ENCODE assay signal across 11 cellular contexts in the genomic region with DNA sequence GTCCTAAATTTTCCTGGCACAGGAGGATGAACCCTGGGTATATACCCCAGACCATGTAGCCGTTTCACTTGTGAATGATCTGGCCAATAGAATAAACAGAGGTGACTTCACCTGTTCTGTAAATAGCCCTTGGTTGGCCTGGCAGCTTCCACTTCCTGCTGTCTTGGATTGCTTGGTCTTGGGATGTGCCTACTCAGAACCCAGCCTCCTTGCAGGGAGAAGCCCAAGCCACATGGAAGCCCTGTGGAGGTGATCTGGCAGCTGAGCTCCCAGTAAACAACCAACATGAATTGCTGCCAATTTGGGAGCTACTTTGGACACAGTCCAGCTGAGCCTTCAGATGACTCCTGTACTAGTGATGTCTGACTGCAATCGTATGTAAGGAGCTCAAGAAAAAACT. TPM values are rescaled to one million over a fixed set of nuclear protein-coding genes. Genes with fewer than 3 reads are reported as not detected.
DNase-seq lines count a peak whose midpoint lies in the region; ATAC-seq and TF ChIP-seq lines count a peak whose summit lies in the region.
"Had no signal": no experiment of that assay in that cellular context is flagged by ENCODE, and none has a peak within 500 bp of the region (broad histone marks: within the 10 kb centered on the region; RNA-seq: fewer than 3 reads in every experiment).

No MANE protein-coding gene starts in this region.

- no peaks in the 10 kb centered on the region for H3K36me3 Mint-ChIP-seq in activated CD8-positive, alpha-beta T cell treated with anti-CD3 and anti-CD28 coated beads for 36 hours (ENCODE audit: low read depth)

- peaks cover 3% of the 10 kb centered on the region for H3K4me1 Mint-ChIP-seq in activated CD8-positive, alpha-beta T cell treated with anti-CD3 and anti-CD28 coated beads for 36 hours (ENCODE audit: low read depth)

- ATAC-seq in GM19397 (IDR thresholded peaks at IDR 0.05; ENCODE audit: unreplicated experiment), result no peak
- ATAC-seq in activated CD8-positive, alpha-beta T cell treated with anti-CD3 and anti-CD28 coated beads for 36 hours, result no peak
- ATAC-seq in GM21576 (IDR thresholded peaks at IDR 0.05; ENCODE audit: unreplicated experiment), result no peak
- no peak for ATAC-seq in GM18870 (IDR thresholded peaks at IDR 0.05; ENCODE audit: unreplicated experiment)

- H3K4me2 ChIP-seq in PC-9, result no peak overlapping the region
- no peak overlapping the region for H3K4me2 ChIP-seq in fibroblast of lung (ENCODE audit: extremely low read depth, insufficient read depth, low read length)

- H3K4me3 Mint-ChIP-seq in activated CD8-positive, alpha-beta T cell treated with anti-CD3 and anti-CD28 coated beads for 36 hours, result no peak overlapping the region

- CTCF ChIA-PET in PC-9 (lab: Charles Lee), result no interaction called here
- CTCF ChIA-PET in activated CD8-positive, alpha-beta T cell treated with anti-CD3 and anti-CD28 coated beads for 36 hours (lab: Charles Lee), result no interaction called here

- H3K9me3 ChIP-seq in PC-9 (ENCODE audit: insufficient read depth, low read depth) (no peaks in the 10 kb centered on the region), fibroblast of lung (ENCODE audit: control insufficient read depth, insufficient read depth, low read depth, low read length) (no peaks in the 10 kb centered on the region)

- peaks cover 16% of the 10 kb centered on the region for H3K27me3 Mint-ChIP-seq in activated CD8-positive, alpha-beta T cell treated with anti-CD3 and anti-CD28 coated beads for 36 hours

- H2AFZ ChIP-seq in PC-9, result no peak overlapping the region
- no peak overlapping the region for H2AFZ ChIP-seq in fibroblast of lung (ENCODE audit: low read length)

- no peak overlapping the region for H3K9ac ChIP-seq in fibroblast of lung (ENCODE audit: insufficient read depth, low read length)

- H3K36me3 ChIP-seq in PC-9 (ENCODE audit: low read depth), result no peaks in the 10 kb centered on the region
- no peaks in the 10 kb centered on the region for H3K36me3 ChIP-seq in fibroblast of lung (ENCODE audit: control insufficient read depth, insufficient read depth, low read length)

- no peak for TF ChIP-seq CTCF in PC-9 (conservative IDR thresholded peaks at IDR 0.05)
- TF ChIP-seq CTCF in fibroblast of lung (conservative IDR thresholded peaks at IDR 0.05 in 1 of 2, IDR thresholded peaks at IDR 0.05 in 1 of 2; ENCODE audit: low read depth in 1 of 2, low read length in 2 of 2), result no peak
- no peak for TF ChIP-seq CTCF in activated CD8-positive, alpha-beta T cell treated with anti-CD3 and anti-CD28 coated beads for 36 hours (IDR thresholded peaks at IDR 0.05)

- no peak overlapping the region for H3K27ac Mint-ChIP-seq in activated CD8-positive, alpha-beta T cell treated with anti-CD3 and anti-CD28 coated beads for 36 hours

- H4K20me1 ChIP-seq in PC-9 (ENCODE audit: insufficient read depth) (no peaks in the 10 kb centered on the region), fibroblast of lung (ENCODE audit: control insufficient read depth, extremely low read depth, insufficient read depth, low read length) (no peaks in the 10 kb centered on the region)

- POLR2A ChIA-PET in PC-9 (lab: Charles Lee; ENCODE audit: unreplicated experiment), result interaction anchor here (0.6 to 0.7 kb wide), 2 partner anchors 129 to 384 kb away, joined by 3 read pairs; no protein-coding TSS in a partner anchor
- POLR2A ChIA-PET in activated CD8-positive, alpha-beta T cell treated with anti-CD3 and anti-CD28 coated beads for 36 hours (lab: Charles Lee), result no interaction called here

- peaks cover 11% of the 10 kb centered on the region; the same call in 1 of the 2 replicates for H3F3A ChIP-seq in PC-9 (ENCODE audit: insufficient read depth, low read depth)

- intact Hi-C loops in PC-9 (cut with micrococcal nuclease; ENCODE audit: unreplicated experiment), result no loop called here
- intact Hi-C loops in activated CD8-positive, alpha-beta T cell treated with anti-CD3 and anti-CD28 coated beads for 36 hours (cut with micrococcal nuclease), result no loop called here

- H3K27me3 ChIP-seq in PC-9 (ENCODE audit: insufficient read depth, low read depth) (no peaks in the 10 kb centered on the region), fibroblast of lung (ENCODE audit: control insufficient read depth, insufficient read depth, low read length) (peaks cover 5% of the 10 kb centered on the region)

- H3K79me2 ChIP-seq in PC-9 (ENCODE audit: low read depth) (no peaks in the 10 kb centered on the region), fibroblast of lung (ENCODE audit: control insufficient read depth, insufficient read depth, low read length) (no peaks in the 10 kb centered on the region)

- no TSS peak for BruUV-seq in PC-9 (replicated peaks; lab: Mats Ljungman, UMichigan)

- H3K9me2 ChIP-seq in PC-9 (ENCODE audit: insufficient read depth), result no peaks in the 10 kb centered on the region

- H3K27ac ChIP-seq in PC-9 (no peak overlapping the region), fibroblast of lung (ENCODE audit: insufficient read depth, low read length) (no peak overlapping the region)
- H3K27ac ChIP-seq: skin epidermis had no signal

- no peak overlapping the region for H3K4me3 ChIP-seq in PC-9
- no peak overlapping the region for H3K4me3 ChIP-seq in fibroblast of lung (replicated peaks in 1 of 4; ENCODE audit: control extremely low read depth in 1 of 4, insufficient read depth in 1 of 4, low read depth in 3 of 4, low read length in 4 of 4)
- H3K4me3 ChIP-seq: skin epidermis had no signal

- peak; percentile 89 for DNase-seq in COR-L47 (lab: John Stamatoyannopoulos, UW)
- DNase-seq in NCI-H1092 treated with DMSO at 0.1 percent for 48 hours (lab: John Stamatoyannopoulos, UW), result peak; percentile 93
- DNase-seq in PC-9, result peak; percentile 57 to 64
- peak; percentile 3 to 6 for DNase-seq in fibroblast of lung (ENCODE audit: low read depth in 2 of 2)
- DNase-seq in activated CD8-positive, alpha-beta T cell treated with anti-CD3 and anti-CD28 coated beads for 36 hours, result no peak
- DNase-seq: effector CD8-positive, alpha-beta T cell; OCI-M1 had no signal

- H3K9me3 Mint-ChIP-seq in activated CD8-positive, alpha-beta T cell treated with anti-CD3 and anti-CD28 coated beads for 36 hours, result no peaks in the 10 kb centered on the region

- H3K4me1 ChIP-seq in PC-9 (replicated peaks; ENCODE audit: insufficient read depth) (peaks cover 18% of the 10 kb centered on the region), fibroblast of lung (ENCODE audit: control insufficient read depth, extremely low read depth, insufficient read depth, low read length) (no peaks in the 10 kb centered on the region)

RNA-seq across cellular contexts. Expression of a gene that starts 4.8 kb away (rescaled TPM):
- 16.4 and 16.6 TPM in 2 replicates for total RNA-seq in PC-9 (2021)
- 0.77 and 1.5 TPM in 2 replicates for total RNA-seq in fibroblast of lung
- polyA plus RNA-seq in fibroblast of lung, result 0.12 and 1.4 TPM in 2 replicates
- 0.21 and 1.4 TPM in 2 replicates for polyA plus RNA-seq in fibroblast of lung (2012)
- 1.2 TPM in 1 of 2 replicates, not detected in the other for polyA minus RNA-seq in fibroblast of lung (ENCODE audit: low replicate concordance)
- total RNA-seq in activated CD8-positive, alpha-beta T cell treated with anti-CD3 and anti-CD28 coated beads for 36 hours, result under 1 TPM; 0.92 to 0.99 TPM
